Comparison of ENCODE assay signal across 1 cellular context in genomic region chr11:85914425-85914824, GRCh38.
TF ChIP-seq lines count a peak whose summit lies in the region.

No MANE protein-coding gene starts in this region.

TF ChIP-seq in GM23338, 12 proteins besides CTCF, POLR2A, EP300 and RAD21 (continued from another document):
- TF ChIP-seq ZNF462 (CRISPR knock-in tag; IDR thresholded peaks at IDR 0.05) (no peak), EZH2 (IDR thresholded peaks at IDR 0.05; ENCODE audit: low read depth, unreplicated experiment) (no peak)
